In genomic region chr21:13969853-13970252, GRCh38 we compare ENCODE assay signal across 6 cellular contexts.
A peak's percentile ranks its signal among the peaks of the same experiment; 100 is the strongest.
DNase-seq lines count a peak whose midpoint lies in the region; ATAC-seq, FAIRE-seq and TF ChIP-seq lines count a peak whose summit lies in the region.
"Not testable (repeated sequence)": the region's sequence is repeated elsewhere in the genome, so short reads cannot be mapped to it uniquely, and the experiment has no call there.

No MANE protein-coding gene starts in this region.

- H3K4me2 ChIP-seq in A549 (peak overlapping the region; percentile 28; the same call in 1 of the 3 replicates), mammary epithelial cell (ENCODE audit: insufficient read depth, low read depth, low read length) (peak overlapping the region; percentile 20)

- not testable (repeated sequence) for TF ChIP-seq EP300 in A549 (IDR thresholded peaks at IDR 0.05)

- intact Hi-C loops in mammary epithelial cell (cut with micrococcal nuclease) = not testable (repeated sequence)

- DNase-seq in A549 (ENCODE audit: low read depth in 1 of 2, low spot score in 1 of 2) (peak in 1 of 2 experiments; percentile 6), MG63 (peak; percentile 21), mammary epithelial cell (peak; percentile 68), epithelial cell of prostate (ENCODE audit: low read depth, low spot score) (peak; percentile 52), kidney glomerular epithelial cell (lab: John Stamatoyannopoulos, UW) (peak; percentile 0)
- not testable (repeated sequence) for DNase-seq in RWPE2 (ENCODE audit: low spot score)

- not testable (repeated sequence) for H3K79me2 ChIP-seq in mammary epithelial cell (ENCODE audit: insufficient read depth, low read length)

- not testable (repeated sequence) for H3K27me3 ChIP-seq in MG63; RWPE2 (ENCODE audit: insufficient read depth, poor library complexity, severe bottlenecking); mammary epithelial cell (ENCODE audit: insufficient read depth, low read length)

- H3K9me3 ChIP-seq in A549; MG63; RWPE2 (ENCODE audit: severe bottlenecking); mammary epithelial cell (replicated peaks; ENCODE audit: insufficient read depth, low read length): not testable (repeated sequence)

- CTCF ChIA-PET in A549 (lab: Yijun Ruan, JAX); mammary epithelial cell (lab: Charles Lee; ENCODE audit: low non-redundant PET): not testable (repeated sequence)

- H2AFZ ChIP-seq in mammary epithelial cell (ENCODE audit: low read depth, low read length) = not testable (repeated sequence)

- H4K20me1 ChIP-seq in mammary epithelial cell (ENCODE audit: insufficient read depth, low read length) = not testable (repeated sequence)

- H3K36me3 ChIP-seq in MG63; RWPE2 (ENCODE audit: low read depth); mammary epithelial cell (ENCODE audit: insufficient read depth, low read length): not testable (repeated sequence)

- WGBS in A549 (ENCODE audit: missing lambda C conversion rate) = 8% methylated on average over 3 of the region's 3 CpGs
- 0% methylated on average over 3 of the region's 3 CpGs for WGBS in mammary epithelial cell (ENCODE audit: low coverage, missing lambda C conversion rate)

- not testable (repeated sequence) for H3K27ac ChIP-seq in A549; RWPE2 (ENCODE audit: poor library complexity, severe bottlenecking); mammary epithelial cell (ENCODE audit: insufficient read depth, low read depth, low read length); epithelial cell of prostate

- ATAC-seq in A549 = not testable (repeated sequence)
- peak; percentile 97 for ATAC-seq in RWPE2 (ENCODE audit: low read depth)

- not testable (repeated sequence) for H3K4me1 ChIP-seq in A549; RWPE2 (ENCODE audit: insufficient read depth, poor library complexity, severe bottlenecking); mammary epithelial cell (ENCODE audit: insufficient read depth, low read length)

- POLR2A ChIA-PET in A549 (lab: Yijun Ruan, JAX) = not testable (repeated sequence)

- TF ChIP-seq RAD21 in A549 (conservative IDR thresholded peaks at IDR 0.05 in 1 of 2, IDR thresholded peaks at IDR 0.05 in 1 of 2) = not testable (repeated sequence)

- in situ Hi-C loops in mammary epithelial cell (cut with MboI; ENCODE audit: low sequenced_read_pairs in 2 of 2) = not testable (repeated sequence)

- not testable (repeated sequence) for H3K9ac ChIP-seq in mammary epithelial cell (ENCODE audit: insufficient read depth, low read length)

- not testable (repeated sequence) for BruUV-seq in mammary epithelial cell (replicated peaks; lab: Mats Ljungman, UMichigan)

- dilution Hi-C loops in mammary epithelial cell (cut with HindIII; ENCODE audit: low sequenced_read_pairs) = not testable (repeated sequence)

- not testable (repeated sequence) for H3K4me3 ChIP-seq in A549; MG63; RWPE2 (ENCODE audit: severe bottlenecking); mammary epithelial cell (replicated peaks in 1 of 3; ENCODE audit: insufficient read depth in 1 of 3, low read depth in 2 of 3, low read length in 3 of 3)

- not testable (repeated sequence) for TF ChIP-seq CTCF in A549 (IDR thresholded peaks at IDR 0.05); RWPE2 (IDR thresholded peaks at IDR 0.05; ENCODE audit: poor library complexity, severe bottlenecking); mammary epithelial cell (conservative IDR thresholded peaks at IDR 0.05 in 1 of 2, IDR thresholded peaks at IDR 0.05 in 1 of 2; ENCODE audit: extremely low read depth in 1 of 2, insufficient read depth in 1 of 2, low read depth in 1 of 2, low read length in 2 of 2)

- not testable (repeated sequence) for FAIRE-seq in A549 (lab: Jason Lieb, UNC)

- TF ChIP-seq POLR2A in A549 (IDR thresholded peaks at IDR 0.05; ENCODE audit: low read length) = not testable (repeated sequence)

TF ChIP-seq in A549, 52 proteins besides CTCF, POLR2A, EP300 and RAD21:
- TF ChIP-seq FOSL2 (IDR thresholded peaks at IDR 0.05) = not testable (repeated sequence)
- 0 out of 2 replicates have a peak, but pooled peaks have one; percentile 9 for TF ChIP-seq FOSL2 (CRISPR knock-in tag; IDR thresholded peaks at IDR 0.05)
